1 cellular context compared by ENCODE assay signal in the genomic region with DNA sequence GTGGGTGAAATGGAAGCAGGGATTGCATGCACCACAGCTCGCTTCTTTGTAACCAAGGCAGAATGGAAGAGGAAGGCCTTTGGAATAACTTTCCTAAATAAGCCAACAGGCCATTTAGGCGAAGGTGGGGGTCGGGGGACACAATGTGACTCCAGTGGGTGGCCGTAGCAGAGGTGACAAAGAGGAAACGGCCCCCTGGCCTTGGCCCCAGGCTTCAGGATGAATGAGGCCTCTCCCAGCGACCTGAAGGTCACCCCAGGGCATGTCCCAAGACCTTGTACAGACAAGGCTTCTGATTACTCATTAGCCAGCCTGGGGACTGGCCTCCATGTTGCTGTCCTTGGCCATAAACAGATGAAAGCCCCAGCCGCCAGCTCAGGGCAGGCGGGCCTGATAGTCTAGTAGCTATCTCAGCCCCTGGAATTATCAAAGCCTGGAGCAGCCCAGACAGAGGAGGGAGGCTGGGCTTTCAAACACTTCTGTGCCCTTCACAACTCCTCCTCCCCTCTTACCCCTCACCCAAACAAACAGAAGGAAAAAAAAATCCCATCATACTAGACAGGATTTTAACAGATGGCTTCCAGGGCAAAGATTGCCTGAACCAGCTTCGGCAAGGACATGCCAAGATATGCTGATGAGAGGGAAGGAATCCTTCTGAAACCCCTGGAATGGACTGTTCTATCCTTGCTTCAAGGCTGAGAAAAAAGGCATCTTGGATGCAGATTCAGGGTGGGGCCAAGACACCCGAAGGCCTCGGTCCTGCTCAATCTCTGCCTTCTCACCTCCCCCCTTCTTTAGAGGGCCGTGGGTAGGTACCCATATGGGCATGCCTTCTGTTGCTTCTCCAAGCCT.
TF ChIP-seq lines count a peak whose summit lies in the region.

No MANE protein-coding gene starts in this region.

TF ChIP-seq in HepG2, 621 proteins besides CTCF, POLR2A, EP300 and RAD21 (continued from another document and continues in another):
- TF ChIP-seq ZNF749 (CRISPR knock-in tag; IDR thresholded peaks at IDR 0.05; ENCODE audit: borderline replicate concordance) (no peak; the same call in 1 of the 2 replicates), ZNF563 (CRISPR knock-in tag; IDR thresholded peaks at IDR 0.05) (peak; percentile 40; the same call in 1 of the 2 replicates), SOX13 (IDR thresholded peaks at IDR 0.05) (peak; percentile 81), SOX13 (CRISPR knock-in tag; conservative IDR thresholded peaks at IDR 0.05 in 1 of 2, IDR thresholded peaks at IDR 0.05 in 1 of 2) (peak in 1 of 2 experiments; percentile 95; a peak in 2 of 4 replicates), FOXJ3 (CRISPR knock-in tag; IDR thresholded peaks at IDR 0.05; ENCODE audit: borderline replicate concordance) (peak; percentile 92; the same call in 1 of the 2 replicates), FOXK2 (IDR thresholded peaks at IDR 0.05) (peak; percentile 92), JUN (CRISPR knock-in tag; IDR thresholded peaks at IDR 0.05) (no peak), ZNF557 (CRISPR knock-in tag; IDR thresholded peaks at IDR 0.05) (peak; percentile 62; the same call in 1 of the 2 replicates), TOPORS (CRISPR knock-in tag; IDR thresholded peaks at IDR 0.05) (no peak), PLRG1 (conservative IDR thresholded peaks at IDR 0.05) (no peak), ZMYM2 (CRISPR knock-in tag; IDR thresholded peaks at IDR 0.05) (peak; percentile 82; the same call in 1 of the 2 replicates), ZNF572 (CRISPR knock-in tag; IDR thresholded peaks at IDR 0.05) (no peak), ZNF446 (CRISPR knock-in tag; IDR thresholded peaks at IDR 0.05) (no peak), PPARG (CRISPR knock-in tag; conservative IDR thresholded peaks at IDR 0.05) (peak; percentile 94), ZNF10 (CRISPR knock-in tag; IDR thresholded peaks at IDR 0.05; ENCODE audit: borderline replicate concordance, low read depth) (no peak), KDM4B (CRISPR knock-in tag; IDR thresholded peaks at IDR 0.05) (peak; percentile 80), SMYD3 (CRISPR knock-in tag; IDR thresholded peaks at IDR 0.05) (no peak; the same call in 1 of the 2 replicates), ZNF263 (CRISPR knock-in tag; IDR thresholded peaks at IDR 0.05) (peak; percentile 68), ZNF224 (CRISPR knock-in tag; IDR thresholded peaks at IDR 0.05) (no peak), ZNF746 (CRISPR knock-in tag; IDR thresholded peaks at IDR 0.05) (peak; percentile 92), ZNF83 (CRISPR knock-in tag; IDR thresholded peaks at IDR 0.05; ENCODE audit: borderline replicate concordance) (no peak), HNRNPK (IDR thresholded peaks at IDR 0.05; ENCODE audit: low read depth, low read length, poor library complexity, severe bottlenecking) (no peak), TCF12 (IDR thresholded peaks at IDR 0.05) (no peak), TCF12 (CRISPR knock-in tag; IDR thresholded peaks at IDR 0.05) (peak; percentile 99), NONO (IDR thresholded peaks at IDR 0.05) (no peak), NONO (CRISPR knock-in tag; conservative IDR thresholded peaks at IDR 0.05) (peak; percentile 83; the same call in 1 of the 2 replicates), ZNF672 (CRISPR knock-in tag; IDR thresholded peaks at IDR 0.05) (no peak), GTF3A (CRISPR knock-in tag; conservative IDR thresholded peaks at IDR 0.05) (no peak), ZNF564 (CRISPR knock-in tag; IDR thresholded peaks at IDR 0.05) (no peak), XRCC5 (optimal IDR thresholded peaks at IDR 0.05; ENCODE audit: low read length) (peak; percentile 68), ARID2 (CRISPR knock-in tag; IDR thresholded peaks at IDR 0.05; ENCODE audit: borderline replicate concordance) (0 out of 2 replicates have a peak, but pooled peaks have one; percentile 35), TBP (CRISPR knock-in tag; IDR thresholded peaks at IDR 0.05) (no peak), GATAD1 (CRISPR knock-in tag; IDR thresholded peaks at IDR 0.05) (peak; percentile 49; the same call in 1 of the 2 replicates), THYN1 (CRISPR knock-in tag; IDR thresholded peaks at IDR 0.05; ENCODE audit: borderline replicate concordance, low read depth) (0 out of 2 replicates have a peak, but pooled peaks have one; percentile 66), IKZF1 (IDR thresholded peaks at IDR 0.05) (no peak), FOXP1 (IDR thresholded peaks at IDR 0.05) (no peak), FOXP1 (CRISPR knock-in tag; IDR thresholded peaks at IDR 0.05) (peak; percentile 87), MAF1 (CRISPR knock-in tag; IDR thresholded peaks at IDR 0.05; ENCODE audit: borderline replicate concordance) (0 out of 2 replicates have a peak, but pooled peaks have one; percentile 56), ETV6 (CRISPR knock-in tag; conservative IDR thresholded peaks at IDR 0.05) (peak; percentile 76), SRY (CRISPR knock-in tag; IDR thresholded peaks at IDR 0.05) (no peak), HOXA5 (CRISPR knock-in tag; IDR thresholded peaks at IDR 0.05) (0 out of 2 replicates have a peak, but pooled peaks have one; percentile 76), RARG (CRISPR knock-in tag; IDR thresholded peaks at IDR 0.05; ENCODE audit: low read depth) (no peak), MEF2D (CRISPR knock-in tag; IDR thresholded peaks at IDR 0.05) (0 out of 2 replicates have a peak, but pooled peaks have one; percentile 75), AGO2 (optimal IDR thresholded peaks at IDR 0.05; ENCODE audit: low read depth, low read length) (no peak), ZNF30 (CRISPR knock-in tag; IDR thresholded peaks at IDR 0.05) (no peak), SMC3 (IDR thresholded peaks at IDR 0.05; ENCODE audit: low read length) (peak; percentile 52; the same call in 1 of the 2 replicates), ZMYM4 (CRISPR knock-in tag; IDR thresholded peaks at IDR 0.05) (peak; percentile 79), MZF1 (CRISPR knock-in tag; IDR thresholded peaks at IDR 0.05; ENCODE audit: borderline replicate concordance) (no peak), ZC3H13 (CRISPR knock-in tag; IDR thresholded peaks at IDR 0.05) (no peak; the same call in 1 of the 2 replicates), PAWR (CRISPR knock-in tag; IDR thresholded peaks at IDR 0.05; ENCODE audit: borderline replicate concordance) (no peak), ZNF761 (CRISPR knock-in tag; conservative IDR thresholded peaks at IDR 0.05) (no peak)
- TF ChIP-seq, protein P1, sequence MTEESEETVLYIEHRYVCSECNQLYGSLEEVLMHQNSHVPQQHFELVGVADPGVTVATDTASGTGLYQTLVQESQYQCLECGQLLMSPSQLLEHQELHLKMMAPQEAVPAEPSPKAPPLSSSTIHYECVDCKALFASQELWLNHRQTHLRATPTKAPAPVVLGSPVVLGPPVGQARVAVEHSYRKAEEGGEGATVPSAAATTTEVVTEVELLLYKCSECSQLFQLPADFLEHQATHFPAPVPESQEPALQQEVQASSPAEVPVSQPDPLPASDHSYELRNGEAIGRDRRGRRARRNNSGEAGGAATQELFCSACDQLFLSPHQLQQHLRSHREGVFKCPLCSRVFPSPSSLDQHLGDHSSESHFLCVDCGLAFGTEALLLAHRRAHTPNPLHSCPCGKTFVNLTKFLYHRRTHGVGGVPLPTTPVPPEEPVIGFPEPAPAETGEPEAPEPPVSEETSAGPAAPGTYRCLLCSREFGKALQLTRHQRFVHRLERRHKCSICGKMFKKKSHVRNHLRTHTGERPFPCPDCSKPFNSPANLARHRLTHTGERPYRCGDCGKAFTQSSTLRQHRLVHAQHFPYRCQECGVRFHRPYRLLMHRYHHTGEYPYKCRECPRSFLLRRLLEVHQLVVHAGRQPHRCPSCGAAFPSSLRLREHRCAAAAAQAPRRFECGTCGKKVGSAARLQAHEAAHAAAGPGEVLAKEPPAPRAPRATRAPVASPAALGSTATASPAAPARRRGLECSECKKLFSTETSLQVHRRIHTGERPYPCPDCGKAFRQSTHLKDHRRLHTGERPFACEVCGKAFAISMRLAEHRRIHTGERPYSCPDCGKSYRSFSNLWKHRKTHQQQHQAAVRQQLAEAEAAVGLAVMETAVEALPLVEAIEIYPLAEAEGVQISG (CRISPR knock-in tag; IDR thresholded peaks at IDR 0.05): peak; percentile 88
- TF ChIP-seq, protein P2, sequence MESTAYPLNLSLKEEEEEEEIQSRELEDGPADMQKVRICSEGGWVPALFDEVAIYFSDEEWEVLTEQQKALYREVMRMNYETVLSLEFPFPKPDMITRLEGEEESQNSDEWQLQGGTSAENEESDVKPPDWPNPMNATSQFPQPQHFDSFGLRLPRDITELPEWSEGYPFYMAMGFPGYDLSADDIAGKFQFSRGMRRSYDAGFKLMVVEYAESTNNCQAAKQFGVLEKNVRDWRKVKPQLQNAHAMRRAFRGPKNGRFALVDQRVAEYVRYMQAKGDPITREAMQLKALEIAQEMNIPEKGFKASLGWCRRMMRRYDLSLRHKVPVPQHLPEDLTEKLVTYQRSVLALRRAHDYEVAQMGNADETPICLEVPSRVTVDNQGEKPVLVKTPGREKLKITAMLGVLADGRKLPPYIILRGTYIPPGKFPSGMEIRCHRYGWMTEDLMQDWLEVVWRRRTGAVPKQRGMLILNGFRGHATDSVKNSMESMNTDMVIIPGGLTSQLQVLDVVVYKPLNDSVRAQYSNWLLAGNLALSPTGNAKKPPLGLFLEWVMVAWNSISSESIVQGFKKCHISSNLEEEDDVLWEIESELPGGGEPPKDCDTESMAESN (CRISPR knock-in tag; conservative IDR thresholded peaks at IDR 0.05): peak; percentile 79; the same call in 1 of the 2 replicates
- TF ChIP-seq, protein P3, sequence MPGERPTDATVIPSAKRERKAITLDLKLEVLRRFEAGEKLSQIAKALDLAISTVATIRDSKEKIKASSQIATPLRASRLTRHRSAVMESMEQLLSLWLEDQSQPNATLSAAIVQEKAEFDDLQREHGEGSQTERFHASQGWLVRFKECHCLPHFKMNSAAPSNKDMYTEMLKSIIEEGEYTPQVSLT (CRISPR knock-in tag; IDR thresholded peaks at IDR 0.05; ENCODE audit: borderline replicate concordance, low read depth): no peak
- TF ChIP-seq, protein P4, sequence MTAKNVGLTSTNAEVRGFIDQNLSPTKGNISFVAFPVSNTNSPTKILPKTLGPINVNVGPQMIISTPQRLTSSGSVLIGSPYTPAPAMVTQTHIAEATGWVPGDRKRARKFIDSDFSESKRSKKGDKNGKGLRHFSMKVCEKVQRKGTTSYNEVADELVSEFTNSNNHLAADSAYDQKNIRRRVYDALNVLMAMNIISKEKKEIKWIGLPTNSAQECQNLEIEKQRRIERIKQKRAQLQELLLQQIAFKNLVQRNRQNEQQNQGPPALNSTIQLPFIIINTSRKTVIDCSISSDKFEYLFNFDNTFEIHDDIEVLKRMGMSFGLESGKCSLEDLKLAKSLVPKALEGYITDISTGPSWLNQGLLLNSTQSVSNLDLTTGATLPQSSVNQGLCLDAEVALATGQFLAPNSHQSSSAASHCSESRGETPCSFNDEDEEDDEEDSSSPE (CRISPR knock-in tag; IDR thresholded peaks at IDR 0.05): peak; percentile 35; the same call in 1 of the 2 replicates
- TF ChIP-seq, protein P5, sequence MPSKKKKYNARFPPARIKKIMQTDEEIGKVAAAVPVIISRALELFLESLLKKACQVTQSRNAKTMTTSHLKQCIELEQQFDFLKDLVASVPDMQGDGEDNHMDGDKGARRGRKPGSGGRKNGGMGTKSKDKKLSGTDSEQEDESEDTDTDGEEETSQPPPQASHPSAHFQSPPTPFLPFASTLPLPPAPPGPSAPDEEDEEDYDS (CRISPR knock-in tag; IDR thresholded peaks at IDR 0.05): peak; percentile 57
- TF ChIP-seq, protein P6, sequence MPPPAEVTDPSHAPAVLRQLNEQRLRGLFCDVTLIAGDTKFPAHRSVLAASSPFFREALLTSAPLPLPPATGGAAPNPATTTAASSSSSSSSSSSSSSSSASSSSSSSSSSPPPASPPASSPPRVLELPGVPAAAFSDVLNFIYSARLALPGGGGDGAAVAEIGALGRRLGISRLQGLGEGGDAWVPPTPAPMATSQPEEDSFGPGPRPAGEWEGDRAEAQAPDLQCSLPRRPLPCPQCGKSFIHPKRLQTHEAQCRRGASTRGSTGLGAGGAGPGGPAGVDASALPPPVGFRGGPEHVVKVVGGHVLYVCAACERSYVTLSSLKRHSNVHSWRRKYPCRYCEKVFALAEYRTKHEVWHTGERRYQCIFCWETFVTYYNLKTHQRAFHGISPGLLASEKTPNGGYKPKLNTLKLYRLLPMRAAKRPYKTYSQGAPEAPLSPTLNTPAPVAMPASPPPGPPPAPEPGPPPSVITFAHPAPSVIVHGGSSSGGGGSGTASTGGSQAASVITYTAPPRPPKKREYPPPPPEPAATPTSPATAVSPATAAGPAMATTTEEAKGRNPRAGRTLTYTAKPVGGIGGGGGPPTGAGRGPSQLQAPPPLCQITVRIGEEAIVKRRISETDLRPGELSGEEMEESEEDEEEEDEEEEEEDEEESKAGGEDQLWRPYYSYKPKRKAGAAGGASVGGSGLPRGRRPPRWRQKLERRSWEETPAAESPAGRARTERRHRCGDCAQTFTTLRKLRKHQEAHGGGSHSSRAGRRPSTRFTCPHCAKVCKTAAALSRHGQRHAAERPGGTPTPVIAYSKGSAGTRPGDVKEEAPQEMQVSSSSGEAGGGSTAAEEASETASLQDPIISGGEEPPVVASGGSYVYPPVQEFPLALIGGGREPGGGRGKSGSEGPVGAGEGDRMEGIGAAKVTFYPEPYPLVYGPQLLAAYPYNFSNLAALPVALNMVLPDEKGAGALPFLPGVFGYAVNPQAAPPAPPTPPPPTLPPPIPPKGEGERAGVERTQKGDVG (CRISPR knock-in tag; IDR thresholded peaks at IDR 0.05; ENCODE audit: borderline replicate concordance): peak; percentile 98
- TF ChIP-seq, protein P7, sequence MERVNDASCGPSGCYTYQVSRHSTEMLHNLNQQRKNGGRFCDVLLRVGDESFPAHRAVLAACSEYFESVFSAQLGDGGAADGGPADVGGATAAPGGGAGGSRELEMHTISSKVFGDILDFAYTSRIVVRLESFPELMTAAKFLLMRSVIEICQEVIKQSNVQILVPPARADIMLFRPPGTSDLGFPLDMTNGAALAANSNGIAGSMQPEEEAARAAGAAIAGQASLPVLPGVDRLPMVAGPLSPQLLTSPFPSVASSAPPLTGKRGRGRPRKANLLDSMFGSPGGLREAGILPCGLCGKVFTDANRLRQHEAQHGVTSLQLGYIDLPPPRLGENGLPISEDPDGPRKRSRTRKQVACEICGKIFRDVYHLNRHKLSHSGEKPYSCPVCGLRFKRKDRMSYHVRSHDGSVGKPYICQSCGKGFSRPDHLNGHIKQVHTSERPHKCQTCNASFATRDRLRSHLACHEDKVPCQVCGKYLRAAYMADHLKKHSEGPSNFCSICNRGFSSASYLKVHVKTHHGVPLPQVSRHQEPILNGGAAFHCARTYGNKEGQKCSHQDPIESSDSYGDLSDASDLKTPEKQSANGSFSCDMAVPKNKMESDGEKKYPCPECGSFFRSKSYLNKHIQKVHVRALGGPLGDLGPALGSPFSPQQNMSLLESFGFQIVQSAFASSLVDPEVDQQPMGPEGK (CRISPR knock-in tag; IDR thresholded peaks at IDR 0.05): peak; percentile 98
- TF ChIP-seq, protein P8, sequence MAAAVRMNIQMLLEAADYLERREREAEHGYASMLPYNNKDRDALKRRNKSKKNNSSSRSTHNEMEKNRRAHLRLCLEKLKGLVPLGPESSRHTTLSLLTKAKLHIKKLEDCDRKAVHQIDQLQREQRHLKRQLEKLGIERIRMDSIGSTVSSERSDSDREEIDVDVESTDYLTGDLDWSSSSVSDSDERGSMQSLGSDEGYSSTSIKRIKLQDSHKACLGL (CRISPR knock-in tag; IDR thresholded peaks at IDR 0.05): 0 out of 2 replicates have a peak, but pooled peaks have one; percentile 51
